9 cellular contexts compared by ENCODE assay signal in the genomic region with DNA sequence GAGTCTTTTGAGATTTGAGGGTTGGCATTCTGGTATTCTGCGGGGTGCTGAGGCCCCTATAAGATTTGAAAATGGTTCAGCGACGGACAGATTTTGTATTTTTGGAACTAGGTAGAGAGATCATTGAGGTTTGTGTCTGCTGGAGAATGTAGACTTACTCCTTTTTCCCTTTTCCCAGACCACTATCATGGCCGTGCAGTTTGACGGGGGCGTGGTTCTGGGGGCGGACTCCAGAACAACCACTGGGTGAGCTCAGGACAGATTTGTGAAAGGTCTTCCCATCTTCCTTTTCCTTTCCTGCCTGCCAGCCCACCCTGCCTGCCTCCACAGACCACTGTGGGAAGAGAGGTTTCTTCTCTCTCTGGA. TPM values are rescaled to one million over a fixed set of nuclear protein-coding genes. Genes with fewer than 3 reads are reported as not detected.
DNase-seq lines count a peak whose midpoint lies in the region; ATAC-seq and TF ChIP-seq lines count a peak whose summit lies in the region.
"Had no signal": no experiment of that assay in that cellular context is flagged by ENCODE, and none has a peak within 500 bp of the region (broad histone marks: within the 10 kb centered on the region; RNA-seq: fewer than 3 reads in every experiment).

No MANE protein-coding gene starts in this region.

- peak in 3 of 4 donors; percentile 20 to 47 (median 38) for ATAC-seq in right lobe of liver
- ATAC-seq in GM19467 (IDR thresholded peaks at IDR 0.05; ENCODE audit: unreplicated experiment) = no peak

- H3K9me3 ChIP-seq in right lobe of liver = no peaks in the 10 kb centered on the region

- DNase-seq in GM12864 (ENCODE audit: low read depth) = no peak
- peak; percentile 54 for DNase-seq in RWPE1 (ENCODE audit: low spot score)
- DNase-seq in chondrocyte (ENCODE audit: low spot score) = no peak
- DNase-seq in right lobe of liver = no peak
- no peak for DNase-seq in cortex of kidney (lab: John Stamatoyannopoulos, UW)

- no peaks in the 10 kb centered on the region for H3K9me3 Mint-ChIP-seq in chondrocyte (ENCODE audit: low read depth)

- peaks cover 0 to 7% (median 0%) of the 10 kb centered on the region in 4 donors for H3K4me1 ChIP-seq in right lobe of liver

- H3K36me3 ChIP-seq in right lobe of liver = peaks cover 0 to 17% (median 0%) of the 10 kb centered on the region in 4 donors

- TF ChIP-seq CTCF in 22Rv1 (IDR thresholded peaks at IDR 0.05) = no peak
- no peak for TF ChIP-seq CTCF in GM12864 (IDR thresholded peaks at IDR 0.05; ENCODE audit: low read depth, low read length, missing control alignments)
- TF ChIP-seq CTCF in RWPE1 (conservative IDR thresholded peaks at IDR 0.05; ENCODE audit: low read depth) = no peak
- no peak for TF ChIP-seq CTCF in chondrocyte (IDR thresholded peaks at IDR 0.05)
- no peak for TF ChIP-seq CTCF in right lobe of liver (IDR thresholded peaks at IDR 0.05)

- no peaks in the 10 kb centered on the region for H3K27me3 Mint-ChIP-seq in chondrocyte (ENCODE audit: low read depth)

- peak overlapping the region; percentile 97 for H3K4me3 ChIP-seq in GM12864 (ENCODE audit: low read depth, low read length)
- H3K4me3 ChIP-seq in right lobe of liver = peak overlapping the region; percentile 64 to 98 (median 79)

- intact Hi-C loops in right lobe of liver (cut with DNase I) = no loop called here

- no peaks in the 10 kb centered on the region for H3K27me3 ChIP-seq in right lobe of liver

- POLR2A ChIA-PET in RWPE1 (lab: Yijun Ruan, JAX; ENCODE audit: low non-redundant PET) = interaction anchor here (0.7 to 1.0 kb wide), 2 partner anchors 27 to 144 kb away, joined by 3 to 4 read pairs; partner anchors contain the start of gene RNF167

- TF ChIP-seq POLR2A in right lobe of liver (IDR thresholded peaks at IDR 0.05) = no peak

- H3K27ac Mint-ChIP-seq in chondrocyte (ENCODE audit: unreplicated experiment) = peak overlapping the region; percentile 95

- H3K27ac ChIP-seq in 22Rv1 (peak overlapping the region; percentile 74), RWPE1 (peak overlapping the region; percentile 84), right lobe of liver (peak overlapping the region; percentile 27 to 74 (median 49)), temporal lobe (ENCODE audit: low read depth, low read length) (peak overlapping the region; percentile 91)

- WGBS in right lobe of liver (ENCODE audit: insufficient coverage, low coverage, low lambda C conversion rate, missing lambda C conversion rate) = 0% methylated on average over 5 of the region's 7 CpGs

- CTCF ChIA-PET in RWPE1 (lab: Yijun Ruan, JAX) = no interaction called here

- peak overlapping the region; percentile 99 for H3K4me3 Mint-ChIP-seq in chondrocyte (ENCODE audit: unreplicated experiment)

- peaks cover 8% of the 10 kb centered on the region for H3K36me3 Mint-ChIP-seq in chondrocyte (ENCODE audit: low read depth)

- peaks cover 15% of the 10 kb centered on the region for H3K4me1 Mint-ChIP-seq in chondrocyte (ENCODE audit: low read depth)

RNA-seq across cellular contexts. Expression of gene PSMB6, which starts 0.6 kb away (rescaled TPM):
- total RNA-seq in chondrocyte = 110 to 146 TPM (median 113 TPM) in 3 replicates
- total RNA-seq in right lobe of liver = 100 to 1,000 TPM in 2 of 6 experiments, 10 to 100 TPM in 4; 68.8 to 136 (median 75.7) TPM
- total RNA-seq in temporal lobe = 45.7 TPM

RNA-seq across cellular contexts. Expression of gene GLTPD2, which starts 7.8 kb away (rescaled TPM):
- total RNA-seq in chondrocyte (not detected in 3 replicates), right lobe of liver (10 to 100 TPM; 20.6 to 97.4 (median 60.9) TPM), temporal lobe (not detected)
- total RNA-seq: renal cortical epithelial cell had no signal

RNA-seq across cellular contexts. Expression of gene VMO1, which starts 10.4 kb away (rescaled TPM):
- total RNA-seq in chondrocyte = 0.82 to 2.4 TPM (median 1.2 TPM) in 3 replicates
- total RNA-seq in right lobe of liver = 10 to 100 TPM in 1 of 6 experiments, 1 to 10 TPM in 5; 3.5 to 12.3 (median 5.2) TPM
- total RNA-seq in temporal lobe = 0.25 TPM
- total RNA-seq: renal cortical epithelial cell had no signal

RNA-seq across cellular contexts. Expression of gene PLD2, which starts 10.4 kb away (rescaled TPM):
- total RNA-seq in chondrocyte (30.3 to 35.3 TPM (median 32.1 TPM) in 3 replicates), right lobe of liver (10 to 100 TPM in 3 of 6 experiments, 1 to 10 TPM in 3; 8.2 to 27.3 (median 10.8) TPM), temporal lobe (7.4 TPM)

Comparison
In these comparisons a context has a peak if more than half of its experiments do, and no peak if none do; other contexts are left out.
1. RNA of gene GLTPD2, which starts 7.8 kb away (total RNA-seq): 20.6 to 97.4 TPM in right lobe of liver; not detected in chondrocyte and not detected in temporal lobe (single experiment); every median in the first group is over 10 times any median in the second.
2. Peak in every context shown above with its lines, with median percentiles within 50 percentile points of each other: H3K27ac ChIP-seq.